In the genomic region with DNA sequence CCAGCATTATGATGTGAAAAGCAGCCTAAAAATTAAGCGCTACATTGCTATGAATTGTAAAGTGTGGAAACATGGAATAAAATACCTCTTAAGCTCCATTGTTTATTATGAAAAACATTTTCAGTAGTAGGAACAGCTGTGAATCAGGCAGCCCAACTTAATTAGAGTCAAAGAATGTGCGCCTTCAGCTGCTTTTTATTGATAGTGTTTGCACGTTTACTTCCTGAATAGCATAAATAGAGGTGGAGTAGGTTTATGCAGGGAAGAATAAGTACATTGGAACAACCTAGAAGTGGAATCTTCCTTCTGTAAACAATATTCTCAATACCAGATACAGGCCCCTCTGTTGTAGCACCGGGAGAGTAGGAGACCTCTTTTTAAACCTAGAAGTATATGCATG, we compare ENCODE assay signal across 28 cellular contexts.
"Had no signal": no experiment of that assay in that cellular context is flagged by ENCODE, and none has a peak within 500 bp of the region (broad histone marks: within the 10 kb centered on the region; RNA-seq: fewer than 3 reads in every experiment).

No MANE protein-coding gene starts in this region.

- H3K27me3 Mint-ChIP-seq: activated naive CD8-positive, alpha-beta T cell treated with anti-CD3 and anti-CD28 coated beads, Interleukin-2, amount 50 U/mL, for 24 hours; activated T-helper 17 cell treated with anti-CD3 and anti-CD28 coated beads, Interleukin-2, amount 50 U/mL, for 72 hours; dendritic cell treated with granulocyte-macrophage colony-stimulating factor and Interleukin-4, amounts not matched to agents 40 ng/mL and 50 ng/mL, for 4 days; naive B cell; stimulated activated memory B cell treated with anti-CD40 and anti-IgM and Interleukin-4, amounts not matched to agents 10 μg/mL and 1 μg/mL and 100 μg/mL, for 72 hours; stimulated activated naive CD8-positive, alpha-beta T cell treated with anti-CD3 and anti-CD28 coated beads, Interleukin-15, amount 100 ng/mL, for 72 hours had no signal

- H3K27ac ChIP-seq: esophagus muscularis mucosa, neural progenitor cell, thyroid gland, upper lobe of right lung, VCaP had no signal

- DNase-seq: activated CD4-positive, alpha-beta T cell treated with anti-CD3 and anti-CD28 coated beads for 48 hours; activated CD4-positive, alpha-beta T cell treated with anti-CD3 and anti-CD28 coated beads, Interleukin-2, amount 50 U/mL, for 48 hours; activated CD8-positive, alpha-beta memory T cell treated with anti-CD3 and anti-CD28 coated beads for 24 hours; activated gamma-delta T cell treated with Interleukin-2 at 50 U/mL for 16 hours; activated naive CD4-positive, alpha-beta T cell treated with anti-CD3 and anti-CD28 coated beads, Interleukin-2, amount 50 U/mL, for 16 hours; activated naive CD8-positive, alpha-beta T cell treated with anti-CD3 and anti-CD28 coated beads, Interleukin-2, amount 50 U/mL, for 24 hours; amygdala; caudate nucleus; foreskin melanocyte; islet precursor cell; left ventricle myocardium superior; naive B cell; occipital lobe; right cardiac atrium; stimulated activated CD4-positive, alpha-beta T cell treated with anti-CD3 and anti-CD28 coated beads, Interleukin-2, amount 100 ng/mL, for 48 hours; stimulated activated naive CD8-positive, alpha-beta T cell treated with anti-CD3 and anti-CD28 coated beads, Interleukin-15, amount 100 ng/mL, for 72 hours; SW 1271; T-helper 9 cell; thyroid gland; upper lobe of right lung had no signal

- H3K4me1 ChIP-seq: esophagus muscularis mucosa had no signal

- H3K27ac Mint-ChIP-seq: activated naive CD8-positive, alpha-beta T cell treated with anti-CD3 and anti-CD28 coated beads, Interleukin-2, amount 50 U/mL, for 24 hours; activated T-helper 17 cell treated with anti-CD3 and anti-CD28 coated beads, Interleukin-2, amount 50 U/mL, for 72 hours; dendritic cell treated with granulocyte-macrophage colony-stimulating factor and Interleukin-4, amounts not matched to agents 40 ng/mL and 50 ng/mL, for 4 days; neural progenitor cell; stimulated activated memory B cell treated with anti-CD40 and anti-IgM and Interleukin-4, amounts not matched to agents 10 μg/mL and 1 μg/mL and 100 μg/mL, for 72 hours; stimulated activated naive CD8-positive, alpha-beta T cell treated with anti-CD3 and anti-CD28 coated beads, Interleukin-15, amount 100 ng/mL, for 72 hours; T-helper 1 cell treated with Interleukin-12 subunit alpha and Interleukin-12 subunit beta and Interleukin-4 antibody, amounts not matched to agents 30 μg/mL and 1 μg/mL, for 36 hours had no signal

- H3K4me3 Mint-ChIP-seq: activated naive CD8-positive, alpha-beta T cell treated with anti-CD3 and anti-CD28 coated beads, Interleukin-2, amount 50 U/mL, for 24 hours; activated T-helper 17 cell treated with anti-CD3 and anti-CD28 coated beads, Interleukin-2, amount 50 U/mL, for 72 hours; dendritic cell treated with granulocyte-macrophage colony-stimulating factor and Interleukin-4, amounts not matched to agents 40 ng/mL and 50 ng/mL, for 4 days; naive B cell; neural progenitor cell; stimulated activated memory B cell treated with anti-CD40 and anti-IgM and Interleukin-4, amounts not matched to agents 10 μg/mL and 1 μg/mL and 100 μg/mL, for 72 hours; stimulated activated naive CD8-positive, alpha-beta T cell treated with anti-CD3 and anti-CD28 coated beads, Interleukin-15, amount 100 ng/mL, for 72 hours; T-helper 1 cell treated with Interleukin-12 subunit alpha and Interleukin-12 subunit beta and Interleukin-4 antibody, amounts not matched to agents 30 μg/mL and 1 μg/mL, for 36 hours had no signal

- H3K4me1 Mint-ChIP-seq: stimulated activated memory B cell treated with anti-CD40 and anti-IgM and Interleukin-4, amounts not matched to agents 10 μg/mL and 1 μg/mL and 100 μg/mL, for 72 hours had no signal

- H3K36me3 Mint-ChIP-seq: naive B cell; neural progenitor cell; stimulated activated memory B cell treated with anti-CD40 and anti-IgM and Interleukin-4, amounts not matched to agents 10 μg/mL and 1 μg/mL and 100 μg/mL, for 72 hours had no signal

- H3K9me3 Mint-ChIP-seq: activated naive CD8-positive, alpha-beta T cell treated with anti-CD3 and anti-CD28 coated beads, Interleukin-2, amount 50 U/mL, for 24 hours; activated T-helper 17 cell treated with anti-CD3 and anti-CD28 coated beads, Interleukin-2, amount 50 U/mL, for 72 hours; dendritic cell treated with granulocyte-macrophage colony-stimulating factor and Interleukin-4, amounts not matched to agents 40 ng/mL and 50 ng/mL, for 4 days; naive B cell; neural progenitor cell; stimulated activated memory B cell treated with anti-CD40 and anti-IgM and Interleukin-4, amounts not matched to agents 10 μg/mL and 1 μg/mL and 100 μg/mL, for 72 hours; stimulated activated naive CD8-positive, alpha-beta T cell treated with anti-CD3 and anti-CD28 coated beads, Interleukin-15, amount 100 ng/mL, for 72 hours; T-helper 1 cell treated with Interleukin-12 subunit alpha and Interleukin-12 subunit beta and Interleukin-4 antibody, amounts not matched to agents 30 μg/mL and 1 μg/mL, for 36 hours had no signal

- H3K4me3 ChIP-seq: esophagus muscularis mucosa, neural progenitor cell, thyroid gland, upper lobe of right lung had no signal

- H3K36me3 ChIP-seq: esophagus muscularis mucosa, neural progenitor cell, thyroid gland, upper lobe of right lung had no signal

- H3K9me3 ChIP-seq: esophagus muscularis mucosa, thyroid gland, upper lobe of right lung had no signal

- H3K27me3 ChIP-seq: esophagus muscularis mucosa, neural progenitor cell, thyroid gland, upper lobe of right lung had no signal

- ATAC-seq: activated CD4-positive, CD25-positive, alpha-beta regulatory T cell treated with anti-CD3 and anti-CD28 coated beads, Interleukin-2, amount 50 U/mL, for 24 hours; activated naive CD8-positive, alpha-beta T cell treated with anti-CD3 and anti-CD28 coated beads, Interleukin-2, amount 50 U/mL, for 24 hours; activated T-helper 17 cell treated with anti-CD3 and anti-CD28 coated beads, Interleukin-2, amount 50 U/mL, for 72 hours; left ventricle myocardium superior; right cardiac atrium; stimulated activated memory B cell treated with anti-CD40 and anti-IgM and Interleukin-4, amounts not matched to agents 10 μg/mL and 1 μg/mL and 100 μg/mL, for 72 hours; stimulated activated naive CD8-positive, alpha-beta T cell treated with anti-CD3 and anti-CD28 coated beads, Interleukin-15, amount 100 ng/mL, for 72 hours; upper lobe of right lung had no signal
